In genomic region chr3:178504128-178504527, GRCh38 we compare ENCODE assay signal across 1 cellular context.
TF ChIP-seq lines count a peak whose summit lies in the region.

No MANE protein-coding gene starts in this region.

TF ChIP-seq in GM23338, 12 proteins besides CTCF, POLR2A, EP300 and RAD21 (continued from another document):
- TF ChIP-seq ZNF331 (CRISPR knock-in tag; IDR thresholded peaks at IDR 0.05; ENCODE audit: low read depth) = no peak
